Comparison of ENCODE assay signal across 16 cellular contexts in the genomic region with DNA sequence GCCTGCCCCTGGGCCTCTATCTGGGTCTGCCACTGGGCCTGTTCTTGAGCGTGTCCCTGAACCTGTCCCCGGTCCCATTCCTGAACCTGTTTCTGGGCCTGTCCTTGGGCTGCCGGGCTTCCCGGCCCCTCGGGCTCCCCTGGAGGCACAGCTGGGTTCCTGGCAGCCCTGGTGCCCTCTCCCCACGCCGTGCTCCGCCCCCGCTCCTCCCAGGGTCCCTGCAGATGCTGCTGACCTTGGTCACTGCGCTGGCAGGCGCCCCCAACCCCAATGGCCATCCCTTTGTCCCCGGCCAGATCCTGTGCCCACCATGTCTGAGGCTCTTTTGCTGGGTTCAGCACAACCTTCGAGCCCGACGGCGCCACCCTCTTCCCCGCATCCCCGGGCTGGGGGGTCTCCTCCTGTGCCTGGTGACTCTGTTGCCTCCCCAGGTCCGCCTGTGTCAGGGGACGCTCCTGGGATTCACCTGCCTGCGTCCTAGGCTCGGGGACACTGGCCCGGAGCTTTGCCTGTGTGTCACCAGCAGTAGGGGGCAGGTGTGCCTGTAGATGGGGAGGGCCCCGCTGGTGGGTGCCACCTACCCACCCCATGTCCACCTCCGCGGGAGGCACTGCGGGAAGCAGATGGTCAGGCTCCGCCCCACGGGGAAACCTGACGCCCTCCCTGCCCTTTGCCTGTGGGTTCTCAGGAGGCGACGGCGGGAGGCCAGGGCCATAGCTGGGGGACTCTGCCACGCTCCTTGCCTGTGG. TPM values are rescaled to one million over a fixed set of nuclear protein-coding genes. Genes with fewer than 3 reads are reported as not detected.
A peak's percentile ranks its signal among the peaks of the same experiment; 100 is the strongest.
DNase-seq lines count a peak whose midpoint lies in the region; ATAC-seq and TF ChIP-seq lines count a peak whose summit lies in the region.
"Had no signal": no experiment of that assay in that cellular context is flagged by ENCODE, and none has a peak within 500 bp of the region (broad histone marks: within the 10 kb centered on the region; RNA-seq: fewer than 3 reads in every experiment).

No MANE protein-coding gene starts in this region.

- no peaks in the 10 kb centered on the region for H3K27me3 ChIP-seq in SJCRH30

- H3K27ac Mint-ChIP-seq in nephron progenitor cell: no peak overlapping the region
- H3K27ac Mint-ChIP-seq: activated CD8-positive, alpha-beta memory T cell treated with anti-CD3 and anti-CD28 coated beads, Interleukin-2, amount 10 ng/mL, durations not matched to agents 7 days and 5 days; activated naive CD4-positive, alpha-beta T cell treated with anti-CD3 and anti-CD28 coated beads, Interleukin-2, amount 50 U/mL, for 24 hours; T-cell had no signal

- peaks cover 51% of the 10 kb centered on the region for H3K4me1 Mint-ChIP-seq in nephron progenitor cell
- H3K4me1 Mint-ChIP-seq: activated CD8-positive, alpha-beta memory T cell treated with anti-CD3 and anti-CD28 coated beads, Interleukin-2, amount 10 ng/mL, durations not matched to agents 7 days and 5 days; activated naive CD4-positive, alpha-beta T cell treated with anti-CD3 and anti-CD28 coated beads, Interleukin-2, amount 50 U/mL, for 24 hours had no signal

- no peak for TF ChIP-seq CTCF in nephron progenitor cell (IDR thresholded peaks at IDR 0.05)

- peak overlapping the region; percentile 55 for H3K4me3 ChIP-seq in SJCRH30
- H3K4me3 ChIP-seq: mucosa of descending colon had no signal

- peaks cover 21% of the 10 kb centered on the region for H3K4me1 ChIP-seq in SJCRH30

- no peaks in the 10 kb centered on the region for H3K36me3 ChIP-seq in SJCRH30

- DNase-seq in ELF-1 (ENCODE audit: low read depth, low spot score): peak; percentile 4
- peak; percentile 62 to 69 for DNase-seq in SJCRH30
- peak; percentile 29 for DNase-seq in nephron progenitor cell
- no peak for DNase-seq in NCI-H2196 (lab: John Stamatoyannopoulos, UW; ENCODE audit: unreplicated experiment)
- DNase-seq in RKO (ENCODE audit: low spot score): no peak
- DNase-seq: activated CD8-positive, alpha-beta memory T cell treated with anti-CD3 and anti-CD28 coated beads, Interleukin-2, amount 10 ng/mL, durations not matched to agents 7 days and 5 days; EL; foreskin melanocyte; mucosa of descending colon; PC-3; stimulated activated CD4-positive, alpha-beta T cell treated with anti-CD3 and anti-CD28 coated beads, Interleukin-15, amount 100 ng/mL, for 24 hours; T-cell had no signal

- H3K27me3 Mint-ChIP-seq in nephron progenitor cell (ENCODE audit: low read depth, poor library complexity): peaks cover 13% of the 10 kb centered on the region

- no peaks in the 10 kb centered on the region for H3K36me3 Mint-ChIP-seq in nephron progenitor cell (ENCODE audit: low read depth)
- H3K36me3 Mint-ChIP-seq: activated CD8-positive, alpha-beta memory T cell treated with anti-CD3 and anti-CD28 coated beads, Interleukin-2, amount 10 ng/mL, durations not matched to agents 7 days and 5 days; activated naive CD4-positive, alpha-beta T cell treated with anti-CD3 and anti-CD28 coated beads, Interleukin-2, amount 50 U/mL, for 24 hours; CD14-positive monocyte; T-cell had no signal

- no peak for TF ChIP-seq RAD21 in Ishikawa (IDR thresholded peaks at IDR 0.05; ENCODE audit: low read depth)

- H3K9me3 ChIP-seq in SJCRH30 (replicated peaks): no peaks in the 10 kb centered on the region
- H3K9me3 ChIP-seq: mucosa of descending colon had no signal

- peak overlapping the region; percentile 34; the same call in 1 of the 2 replicates for H3K27ac ChIP-seq in SJCRH30

- ATAC-seq in HG03565 (IDR thresholded peaks at IDR 0.05; ENCODE audit: unreplicated experiment): no peak
- ATAC-seq: activated CD8-positive, alpha-beta memory T cell treated with anti-CD3 and anti-CD28 coated beads, Interleukin-2, amount 10 ng/mL, durations not matched to agents 7 days and 5 days; mucosa of descending colon; PC-3; T-cell had no signal

- H3K9me3 Mint-ChIP-seq in nephron progenitor cell: no peaks in the 10 kb centered on the region
- H3K9me3 Mint-ChIP-seq: activated naive CD4-positive, alpha-beta T cell treated with anti-CD3 and anti-CD28 coated beads, Interleukin-2, amount 50 U/mL, for 24 hours; T-cell had no signal

- no peak overlapping the region for H3K4me3 Mint-ChIP-seq in nephron progenitor cell
- H3K4me3 Mint-ChIP-seq: activated CD8-positive, alpha-beta memory T cell treated with anti-CD3 and anti-CD28 coated beads, Interleukin-2, amount 10 ng/mL, durations not matched to agents 7 days and 5 days; activated naive CD4-positive, alpha-beta T cell treated with anti-CD3 and anti-CD28 coated beads, Interleukin-2, amount 50 U/mL, for 24 hours; CD14-positive monocyte; T-cell had no signal

- TF ChIP-seq EP300 in Ishikawa (IDR thresholded peaks at IDR 0.05; ENCODE audit: borderline replicate concordance): peak; percentile 59; the same call in 1 of the 2 replicates

TF ChIP-seq in Ishikawa, 13 proteins besides CTCF, POLR2A, EP300 and RAD21:
- no peak for TF ChIP-seq CREB1 (IDR thresholded peaks at IDR 0.05; ENCODE audit: low read depth)
- TF ChIP-seq EGR1 (IDR thresholded peaks at IDR 0.05): peak; percentile 25; the same call in 1 of the 2 replicates
- no peak for TF ChIP-seq FOXM1 (IDR thresholded peaks at IDR 0.05; ENCODE audit: borderline replicate concordance, low read depth)
- no peak; the same call in 1 of the 2 replicates for TF ChIP-seq TCF12 (IDR thresholded peaks at IDR 0.05; ENCODE audit: low read depth)
- TF ChIP-seq, protein P1, sequence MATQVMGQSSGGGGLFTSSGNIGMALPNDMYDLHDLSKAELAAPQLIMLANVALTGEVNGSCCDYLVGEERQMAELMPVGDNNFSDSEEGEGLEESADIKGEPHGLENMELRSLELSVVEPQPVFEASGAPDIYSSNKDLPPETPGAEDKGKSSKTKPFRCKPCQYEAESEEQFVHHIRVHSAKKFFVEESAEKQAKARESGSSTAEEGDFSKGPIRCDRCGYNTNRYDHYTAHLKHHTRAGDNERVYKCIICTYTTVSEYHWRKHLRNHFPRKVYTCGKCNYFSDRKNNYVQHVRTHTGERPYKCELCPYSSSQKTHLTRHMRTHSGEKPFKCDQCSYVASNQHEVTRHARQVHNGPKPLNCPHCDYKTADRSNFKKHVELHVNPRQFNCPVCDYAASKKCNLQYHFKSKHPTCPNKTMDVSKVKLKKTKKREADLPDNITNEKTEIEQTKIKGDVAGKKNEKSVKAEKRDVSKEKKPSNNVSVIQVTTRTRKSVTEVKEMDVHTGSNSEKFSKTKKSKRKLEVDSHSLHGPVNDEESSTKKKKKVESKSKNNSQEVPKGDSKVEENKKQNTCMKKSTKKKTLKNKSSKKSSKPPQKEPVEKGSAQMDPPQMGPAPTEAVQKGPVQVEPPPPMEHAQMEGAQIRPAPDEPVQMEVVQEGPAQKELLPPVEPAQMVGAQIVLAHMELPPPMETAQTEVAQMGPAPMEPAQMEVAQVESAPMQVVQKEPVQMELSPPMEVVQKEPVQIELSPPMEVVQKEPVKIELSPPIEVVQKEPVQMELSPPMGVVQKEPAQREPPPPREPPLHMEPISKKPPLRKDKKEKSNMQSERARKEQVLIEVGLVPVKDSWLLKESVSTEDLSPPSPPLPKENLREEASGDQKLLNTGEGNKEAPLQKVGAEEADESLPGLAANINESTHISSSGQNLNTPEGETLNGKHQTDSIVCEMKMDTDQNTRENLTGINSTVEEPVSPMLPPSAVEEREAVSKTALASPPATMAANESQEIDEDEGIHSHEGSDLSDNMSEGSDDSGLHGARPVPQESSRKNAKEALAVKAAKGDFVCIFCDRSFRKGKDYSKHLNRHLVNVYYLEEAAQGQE (IDR thresholded peaks at IDR 0.05; ENCODE audit: low read depth): no peak

RNA-seq across cellular contexts. Expression of a gene that starts 41.0 kb away (rescaled TPM):
- total RNA-seq in SJCRH30 (2014; rRNA removed; shearing (Covaris generic)): 0.89 and 1.2 TPM in 2 replicates
- total RNA-seq: activated CD8-positive, alpha-beta memory T cell treated with anti-CD3 and anti-CD28 coated beads, Interleukin-2, amount 10 ng/mL, durations not matched to agents 7 days and 5 days had no signal

RNA-seq across cellular contexts. Expression of a gene that starts 48.4 kb away (rescaled TPM):
- 1.9 and 2.2 TPM in 2 replicates for total RNA-seq in SJCRH30 (2014; rRNA removed; shearing (Covaris generic))

Comparison
In these comparisons a context has a peak if more than half of its experiments do, and no peak if none do; other contexts are left out.
1. DNase-seq: peak in ELF-1 (single experiment), SJCRH30 (2 of 2) and nephron progenitor cell (single experiment); none in NCI-H2196 (single experiment) and RKO (single experiment).